ENCODE assay signal across 8 cellular contexts in genomic region chr14:74905595-74906142, GRCh38. TPM values are rescaled to one million over a fixed set of nuclear protein-coding genes. Genes with fewer than 3 reads are reported as not detected.
A peak's percentile ranks its signal among the peaks of the same experiment; 100 is the strongest.
DNase-seq lines count a peak whose midpoint lies in the region; ATAC-seq and TF ChIP-seq lines count a peak whose summit lies in the region.

No MANE protein-coding gene starts in this region.

- no peaks in the 10 kb centered on the region for H3K9me3 ChIP-seq in MM.1S (replicated peaks; ENCODE audit: insufficient read depth, low read length)
- H3K9me3 ChIP-seq in mammary epithelial cell (replicated peaks; ENCODE audit: insufficient read depth, low read length) = no peaks in the 10 kb centered on the region

- ATAC-seq in activated CD4-positive, CD25-positive, alpha-beta regulatory T cell treated with anti-CD3 and anti-CD28 coated beads, Interleukin-2, amount 50 U/mL, for 24 hours = peak; percentile 68
- peak; percentile 39 for ATAC-seq in left colon
- no peak for ATAC-seq in GM21529 (IDR thresholded peaks at IDR 0.05; ENCODE audit: unreplicated experiment)

- WGBS in mammary epithelial cell (ENCODE audit: low coverage, missing lambda C conversion rate) = 49% methylated on average over 13 of the region's 14 CpGs

- H3K79me2 ChIP-seq in MM.1S (ENCODE audit: low read length) (no peaks in the 10 kb centered on the region), mammary epithelial cell (ENCODE audit: insufficient read depth, low read length) (no peaks in the 10 kb centered on the region)

- no peak for DNase-seq in GM12864 (ENCODE audit: low read depth)
- peak; percentile 34 for DNase-seq in MM.1S
- DNase-seq in mammary epithelial cell = peak; percentile 20
- DNase-seq in left colon = peak in 1 of 2 donors; percentile 84
- peak; percentile 68 to 83 for DNase-seq in stimulated activated CD4-positive, alpha-beta T cell treated with anti-CD3 and anti-CD28 coated beads, Interleukin-4, amount 100 ng/mL, for 48 hours (ENCODE audit: low read depth in 2 of 2)
- no peak for DNase-seq in SKM-1 treated with dmso at 0.1 percent for 144 hours (lab: John Stamatoyannopoulos, UW; ENCODE audit: unreplicated experiment)

- dilution Hi-C loops in mammary epithelial cell (cut with HindIII; ENCODE audit: low sequenced_read_pairs) = loop anchor here (5.0 to 10.0 kb wide), 2 partner anchors 43 to 199 kb away; no protein-coding TSS in a partner anchor

- H3F3A ChIP-seq in MM.1S (ENCODE audit: insufficient read depth, low read length) = no peaks in the 10 kb centered on the region

- H3K4me1 ChIP-seq in MM.1S (ENCODE audit: low read length) = no peaks in the 10 kb centered on the region
- H3K4me1 ChIP-seq in mammary epithelial cell (ENCODE audit: insufficient read depth, low read length) = no peaks in the 10 kb centered on the region

- BruUV-seq in mammary epithelial cell (replicated peaks; lab: Mats Ljungman, UMichigan) = no TSS peak

- H3K4me2 ChIP-seq in MM.1S (ENCODE audit: low read depth, low read length) (no peak overlapping the region), mammary epithelial cell (ENCODE audit: insufficient read depth, low read depth, low read length) (no peak overlapping the region)

- H2AFZ ChIP-seq in MM.1S (ENCODE audit: low read length) (no peak overlapping the region), mammary epithelial cell (ENCODE audit: low read depth, low read length) (no peak overlapping the region)

- H3K27me3 ChIP-seq in MM.1S (replicated peaks; ENCODE audit: insufficient read depth, low read length) = no peaks in the 10 kb centered on the region
- no peaks in the 10 kb centered on the region for H3K27me3 ChIP-seq in mammary epithelial cell (ENCODE audit: insufficient read depth, low read length)

- CTCF ChIA-PET in mammary epithelial cell (lab: Charles Lee; ENCODE audit: low non-redundant PET) = interaction anchor here (0.6 to 1.9 kb wide), 7 partner anchors 27 to 339 kb away, joined by 3 to 24 read pairs (median 4); partner anchors contain the start of gene ZC2HC1C

- TF ChIP-seq CTCF in GM12864 (IDR thresholded peaks at IDR 0.05; ENCODE audit: low read depth, low read length, missing control alignments) (peak; percentile 95), MM.1S (IDR thresholded peaks at IDR 0.05; ENCODE audit: low read length) (peak; percentile 71), mammary epithelial cell (conservative IDR thresholded peaks at IDR 0.05 in 1 of 2, IDR thresholded peaks at IDR 0.05 in 1 of 2; ENCODE audit: extremely low read depth in 1 of 2, insufficient read depth in 1 of 2, low read depth in 1 of 2, low read length in 2 of 2) (peak; percentile 88 to 96)

- H3K9ac ChIP-seq in MM.1S (ENCODE audit: low read length) = no peak overlapping the region
- H3K9ac ChIP-seq in mammary epithelial cell (ENCODE audit: insufficient read depth, low read length) = no peak overlapping the region

- H3K9me2 ChIP-seq in MM.1S (replicated peaks; ENCODE audit: insufficient read depth, low read length) = no peaks in the 10 kb centered on the region

- H3K4me3 ChIP-seq in GM12864 (ENCODE audit: low read depth, low read length) = no peak overlapping the region
- no peak overlapping the region for H3K4me3 ChIP-seq in MM.1S (ENCODE audit: low read length)
- H3K4me3 ChIP-seq in mammary epithelial cell (replicated peaks in 1 of 3; ENCODE audit: insufficient read depth in 1 of 3, low read depth in 2 of 3, low read length in 3 of 3) = no peak overlapping the region

- in situ Hi-C loops in mammary epithelial cell (cut with MboI; ENCODE audit: low sequenced_read_pairs in 2 of 2) = loop anchor here (25.0 kb wide), 1 partner anchor 407 kb away; no protein-coding TSS in a partner anchor

- H3K27ac ChIP-seq in MM.1S (ENCODE audit: low read length) (no peak overlapping the region), mammary epithelial cell (ENCODE audit: insufficient read depth, low read depth, low read length) (no peak overlapping the region)

- H4K20me1 ChIP-seq in MM.1S (ENCODE audit: insufficient read depth, low read length) (no peaks in the 10 kb centered on the region), mammary epithelial cell (ENCODE audit: insufficient read depth, low read length) (no peaks in the 10 kb centered on the region)

- H3K36me3 ChIP-seq in MM.1S (replicated peaks; ENCODE audit: insufficient read depth, low read length) = no peaks in the 10 kb centered on the region
- H3K36me3 ChIP-seq in mammary epithelial cell (ENCODE audit: insufficient read depth, low read length) = peaks cover 28% of the 10 kb centered on the region

- intact Hi-C loops in mammary epithelial cell (cut with micrococcal nuclease) = loop anchor here (1.0 to 5.0 kb wide), 4 partner anchors 24 to 543 kb away; partner anchors contain the start of gene DLST
- intact Hi-C loops in left colon (cut with DNase I, micrococcal nuclease) = loop anchor here (5.0 kb wide), 1 partner anchor 43 kb away; no protein-coding TSS in a partner anchor

RNA-seq across cellular contexts. Expression of gene RPS6KL1, which starts 17.4 kb away (rescaled TPM):
- 1 to 10 TPM in 1 of 2 donors, under 1 TPM in 1; 0.17 to 1.6 TPM for total RNA-seq in mammary epithelial cell
- polyA plus RNA-seq in mammary epithelial cell = 0.51 TPM
- not detected for polyA minus RNA-seq in mammary epithelial cell
- total RNA-seq in left colon = 10 to 100 TPM in 1 of 2 donors, 1 to 10 TPM in 1; 9.7 to 13.3 TPM

RNA-seq across cellular contexts. Expression of gene DLST, which starts 24.0 kb away (rescaled TPM):
- total RNA-seq in mammary epithelial cell (100 to 1,000 TPM in 1 of 2 donors, 10 to 100 TPM in 1; 63.3 to 145 TPM), left colon (100 to 1,000 TPM; 139 to 142 TPM)
- 151 TPM for polyA plus RNA-seq in mammary epithelial cell
- 162 TPM for polyA minus RNA-seq in mammary epithelial cell

RNA-seq across cellular contexts. Expression of gene PROX2, which starts 29.7 kb away (rescaled TPM):
- total RNA-seq in mammary epithelial cell (not detected), left colon (not detected)
- polyA plus RNA-seq in mammary epithelial cell = not detected
- polyA minus RNA-seq in mammary epithelial cell = not detected

RNA-seq across cellular contexts. Expression of gene PGF, which starts 49.7 kb away (rescaled TPM):
- total RNA-seq in mammary epithelial cell = 10 to 100 TPM; 16.5 to 31.9 TPM
- polyA plus RNA-seq in mammary epithelial cell = 24.0 TPM
- polyA minus RNA-seq in mammary epithelial cell = 18.0 TPM
- total RNA-seq in left colon = 1 to 10 TPM; 1.3 to 2.9 TPM

Comparison
In these comparisons a context has a peak if more than half of its experiments do, and no peak if none do; other contexts are left out.
1. DNase-seq: peak in MM.1S (single experiment), mammary epithelial cell (single experiment) and stimulated activated CD4-positive, alpha-beta T cell treated with anti-CD3 and anti-CD28 coated beads, Interleukin-4, amount 100 ng/mL, for 48 hours (2 of 2); none in GM12864 (single experiment) and SKM-1 treated with dmso at 0.1 percent for 144 hours (single experiment).
2. RNA of gene RPS6KL1, which starts 17.4 kb away (total RNA-seq): 9.7 to 13.3 TPM in left colon; 0.17 to 1.6 TPM in mammary epithelial cell; every median in the first group is over 4 times any median in the second.
3. Peak in every context shown above with its lines, with median percentiles within 50 percentile points of each other: CTCF ChIP-seq.